Comparison of ENCODE assay signal across 1 cellular context in genomic region chr10:10658157-10658556, GRCh38.
TF ChIP-seq lines count a peak whose summit lies in the region.

No MANE protein-coding gene starts in this region.

TF ChIP-seq in HEK293, 187 proteins besides CTCF, POLR2A, EP300 and RAD21 (continued from another document):
- TF ChIP-seq ZNF133 (tag by site-specific recombination; IDR thresholded peaks at IDR 0.05) (no peak), ZNF518A (tag by site-specific recombination; conservative IDR thresholded peaks at IDR 0.05; ENCODE audit: low read depth) (no peak), OSR2 (tag by site-specific recombination; IDR thresholded peaks at IDR 0.05) (peak; percentile 9; the same call in 1 of the 2 replicates), KLF10 (tag by site-specific recombination; IDR thresholded peaks at IDR 0.05) (no peak)
